ENCODE assay signal across 13 cellular contexts in genomic region chr5:72063219-72063819, GRCh38. TPM values are rescaled to one million over a fixed set of nuclear protein-coding genes. Genes with fewer than 3 reads are reported as not detected.
A peak's percentile ranks its signal among the peaks of the same experiment; 100 is the strongest.
DNase-seq lines count a peak whose midpoint lies in the region; ATAC-seq and TF ChIP-seq lines count a peak whose summit lies in the region.
"Had no signal": no experiment of that assay in that cellular context is flagged by ENCODE, and none has a peak within 500 bp of the region (broad histone marks: within the 10 kb centered on the region; RNA-seq: fewer than 3 reads in every experiment).

No MANE protein-coding gene starts in this region.

- no peak overlapping the region for H3K27ac Mint-ChIP-seq in activated naive CD4-positive, alpha-beta T cell treated with anti-CD3 and anti-CD28 coated beads for 36 hours

- peaks cover 15% of the 10 kb centered on the region for H3K27me3 Mint-ChIP-seq in activated naive CD4-positive, alpha-beta T cell treated with anti-CD3 and anti-CD28 coated beads for 36 hours (ENCODE audit: low read depth)

- no peak overlapping the region for H3K4me3 Mint-ChIP-seq in activated naive CD4-positive, alpha-beta T cell treated with anti-CD3 and anti-CD28 coated beads for 36 hours

- no peak overlapping the region for H3K4me3 ChIP-seq in cardiac fibroblast (replicated peaks in 1 of 2; ENCODE audit: low read depth in 2 of 2, low read length in 2 of 2)
- H3K4me3 ChIP-seq: dorsolateral prefrontal cortex, skin epidermis, stomach had no signal

- ATAC-seq in GM21576 (IDR thresholded peaks at IDR 0.05; ENCODE audit: unreplicated experiment), result no peak
- ATAC-seq: left colon had no signal

- H3K9me3 Mint-ChIP-seq in activated naive CD4-positive, alpha-beta T cell treated with anti-CD3 and anti-CD28 coated beads for 36 hours, result no peaks in the 10 kb centered on the region

- TF ChIP-seq CTCF in cardiac fibroblast (IDR thresholded peaks at IDR 0.05; ENCODE audit: low read depth, low read length), result no peak

- no peaks in the 10 kb centered on the region for H3K4me1 Mint-ChIP-seq in activated naive CD4-positive, alpha-beta T cell treated with anti-CD3 and anti-CD28 coated beads for 36 hours (ENCODE audit: low read depth)

- peak; percentile 33 for DNase-seq in activated naive CD4-positive, alpha-beta T cell treated with anti-CD3 and anti-CD28 coated beads for 36 hours
- no peak for DNase-seq in activated naive CD4-positive, alpha-beta T cell treated with Interleukin-2 at 50 U/mL for 16 hours
- peak; percentile 36 for DNase-seq in NCI-H460 (ENCODE audit: extremely low read depth, low read depth)
- peak; percentile 36 to 39 for DNase-seq in cardiac fibroblast (ENCODE audit: low read depth in 2 of 2)
- DNase-seq in renal cortical epithelial cell (ENCODE audit: low read depth), result peak; percentile 6
- no peak for DNase-seq in NCI-H345 treated with DMSO at 0.1 percent for 48 hours (lab: John Stamatoyannopoulos, UW; ENCODE audit: unreplicated experiment)
- no peak for DNase-seq in nucleus accumbens (lab: John Stamatoyannopoulos, UW)
- DNase-seq: C1 segment of cervical spinal cord, dorsolateral prefrontal cortex, stomach had no signal

- CTCF ChIA-PET in activated naive CD4-positive, alpha-beta T cell treated with anti-CD3 and anti-CD28 coated beads for 36 hours (lab: Charles Lee), result no interaction called here

- H3K36me3 Mint-ChIP-seq in activated naive CD4-positive, alpha-beta T cell treated with anti-CD3 and anti-CD28 coated beads for 36 hours (ENCODE audit: low read depth), result no peaks in the 10 kb centered on the region

- intact Hi-C loops in activated naive CD4-positive, alpha-beta T cell treated with anti-CD3 and anti-CD28 coated beads for 36 hours (cut with micrococcal nuclease), result no loop called here

RNA-seq across cellular contexts. Expression of gene MAP1B, which starts 44.0 kb away (rescaled TPM):
- under 1 TPM; 0.14 to 0.32 TPM for total RNA-seq in activated naive CD4-positive, alpha-beta T cell treated with anti-CD3 and anti-CD28 coated beads for 36 hours
- 63.7 and 69.9 TPM in 2 replicates for total RNA-seq in NCI-H460 (2014; rRNA removed; shearing (Covaris generic))
- polyA plus RNA-seq in NCI-H460 (2014; cell fraction: nucleus; rRNA removed), result 16.9 and 20.5 TPM in 2 replicates
- 91.0 and 156 TPM in 2 replicates for total RNA-seq in renal cortical epithelial cell

Comparison
In these comparisons a context has a peak if more than half of its experiments do, and no peak if none do; other contexts are left out.
1. DNase-seq: peak in activated naive CD4-positive, alpha-beta T cell treated with anti-CD3 and anti-CD28 coated beads for 36 hours (single experiment), NCI-H460 (single experiment), cardiac fibroblast (2 of 2) and renal cortical epithelial cell (single experiment); none in activated naive CD4-positive, alpha-beta T cell treated with Interleukin-2 at 50 U/mL for 16 hours (single experiment), NCI-H345 treated with DMSO at 0.1 percent for 48 hours (single experiment) and nucleus accumbens (0 of 56).
2. RNA of gene MAP1B, which starts 44.0 kb away (total RNA-seq): 91.0 to 156 TPM in renal cortical epithelial cell and 63.7 to 69.9 TPM in NCI-H460; 0.14 to 0.32 TPM in activated naive CD4-positive, alpha-beta T cell treated with anti-CD3 and anti-CD28 coated beads for 36 hours; every median in the first group is over 10 times any median in the second.